22 cellular contexts compared by ENCODE assay signal in genomic region chr19:18861917-18862316, GRCh38. TPM values are rescaled to one million over a fixed set of nuclear protein-coding genes. Genes with fewer than 3 reads are reported as not detected.
"Had no signal": no experiment of that assay in that cellular context is flagged by ENCODE, and none has a peak within 500 bp of the region (broad histone marks: within the 10 kb centered on the region; RNA-seq: fewer than 3 reads in every experiment).

No MANE protein-coding gene starts in this region.

- H3K9me3 Mint-ChIP-seq: activated B cell treated with CpG ODN at 0.5 μM for 24 hours; activated CD4-positive, alpha-beta T cell treated with anti-CD3 and anti-CD28 coated beads, Interleukin-2, amount 10 ng/mL, durations not matched to agents 24 days and 14 days; activated naive CD4-positive, alpha-beta T cell treated with anti-CD3 and anti-CD28 coated beads, Interleukin-2, amount 10 ng/mL, durations not matched to agents 7 days and 5 days; activated naive CD8-positive, alpha-beta T cell treated with anti-CD3 and anti-CD28 coated beads, Interleukin-2, amount 10 ng/mL, durations not matched to agents 7 days and 5 days; activated T-cell treated with anti-CD3 and anti-CD28 coated beads, Interleukin-2, amount 50 U/mL, for 4 hours; activated T-helper 17 cell treated with anti-CD3 and anti-CD28 coated beads, Interleukin-2, amount 50 U/mL, for 72 hours; T-helper 1 cell treated with Interleukin-12 subunit alpha and Interleukin-12 subunit beta and Interleukin-4 antibody, amounts not matched to agents 30 μg/mL and 1 μg/mL, for 36 hours had no signal

- H3K27ac ChIP-seq: adrenal gland, coronary artery, Peyer's patch had no signal

- H3K4me3 ChIP-seq: adrenal gland, coronary artery, Peyer's patch had no signal

- H3K4me1 ChIP-seq: Peyer's patch had no signal

- H3K4me3 Mint-ChIP-seq: activated B cell treated with CpG ODN at 0.5 μM for 24 hours; activated CD4-positive, alpha-beta T cell treated with anti-CD3 and anti-CD28 coated beads, Interleukin-2, amount 10 ng/mL, durations not matched to agents 24 days and 14 days; activated CD8-positive, alpha-beta memory T cell treated with anti-CD3 and anti-CD28 coated beads, Interleukin-2, amount 10 ng/mL, durations not matched to agents 7 days and 5 days; activated naive CD4-positive, alpha-beta T cell treated with anti-CD3 and anti-CD28 coated beads, Interleukin-2, amount 10 ng/mL, durations not matched to agents 7 days and 5 days; activated naive CD8-positive, alpha-beta T cell treated with anti-CD3 and anti-CD28 coated beads, Interleukin-2, amount 10 ng/mL, durations not matched to agents 7 days and 5 days; activated T-cell treated with anti-CD3 and anti-CD28 coated beads, Interleukin-2, amount 50 U/mL, for 4 hours; activated T-helper 17 cell treated with anti-CD3 and anti-CD28 coated beads, Interleukin-2, amount 50 U/mL, for 72 hours; T-helper 1 cell treated with Interleukin-12 subunit alpha and Interleukin-12 subunit beta and Interleukin-4 antibody, amounts not matched to agents 30 μg/mL and 1 μg/mL, for 36 hours had no signal

- H3K9me3 ChIP-seq: adrenal gland, Peyer's patch had no signal

- DNase-seq: activated B cell treated with CpG ODN at 0.5 μM for 24 hours; activated CD4-positive, alpha-beta T cell treated with anti-CD3 and anti-CD28 coated beads for 1 hour; activated CD4-positive, alpha-beta T cell treated with anti-CD3 and anti-CD28 coated beads, Interleukin-2, amount 10 ng/mL, durations not matched to agents 24 days and 14 days; activated CD4-positive, alpha-beta T cell treated with anti-CD3 and anti-CD28 coated beads, Interleukin-2, amount 50 U/mL, for 48 hours; activated CD8-positive, alpha-beta memory T cell treated with anti-CD3 and anti-CD28 coated beads, Interleukin-2, amount 10 ng/mL, durations not matched to agents 7 days and 5 days; activated gamma-delta T cell; activated naive CD4-positive, alpha-beta T cell treated with anti-CD3 and anti-CD28 coated beads, Interleukin-2, amount 10 ng/mL, durations not matched to agents 7 days and 5 days; activated naive CD8-positive, alpha-beta T cell treated with anti-CD3 and anti-CD28 coated beads, Interleukin-2, amount 10 ng/mL, durations not matched to agents 7 days and 5 days; activated T-cell treated with anti-CD3 and anti-CD28 coated beads, Interleukin-2, amount 50 U/mL, for 4 hours; adrenal gland; Kasumi-1; NCI-H1048; NCI-H2029; NCI-H510A treated with DMSO at 0.1 percent for 48 hours; NCI-H69; OCI-M1; SHP77 treated with DMSO at 0.1 percent for 48 hours; T-helper 9 cell had no signal

- H3K4me1 Mint-ChIP-seq: activated CD4-positive, alpha-beta T cell treated with anti-CD3 and anti-CD28 coated beads, Interleukin-2, amount 10 ng/mL, durations not matched to agents 24 days and 14 days; activated naive CD4-positive, alpha-beta T cell treated with anti-CD3 and anti-CD28 coated beads, Interleukin-2, amount 10 ng/mL, durations not matched to agents 7 days and 5 days; activated naive CD8-positive, alpha-beta T cell treated with anti-CD3 and anti-CD28 coated beads, Interleukin-2, amount 10 ng/mL, durations not matched to agents 7 days and 5 days; activated T-helper 17 cell treated with anti-CD3 and anti-CD28 coated beads, Interleukin-2, amount 50 U/mL, for 72 hours had no signal

- H3K27me3 Mint-ChIP-seq: activated B cell treated with CpG ODN at 0.5 μM for 24 hours; activated CD4-positive, alpha-beta T cell treated with anti-CD3 and anti-CD28 coated beads, Interleukin-2, amount 10 ng/mL, durations not matched to agents 24 days and 14 days; activated CD8-positive, alpha-beta memory T cell treated with anti-CD3 and anti-CD28 coated beads, Interleukin-2, amount 10 ng/mL, durations not matched to agents 7 days and 5 days; activated naive CD4-positive, alpha-beta T cell treated with anti-CD3 and anti-CD28 coated beads, Interleukin-2, amount 10 ng/mL, durations not matched to agents 7 days and 5 days; activated naive CD8-positive, alpha-beta T cell treated with anti-CD3 and anti-CD28 coated beads, Interleukin-2, amount 10 ng/mL, durations not matched to agents 7 days and 5 days; activated T-helper 17 cell treated with anti-CD3 and anti-CD28 coated beads, Interleukin-2, amount 50 U/mL, for 72 hours had no signal

- H3K27me3 ChIP-seq: adrenal gland, Peyer's patch had no signal

- H3K27ac Mint-ChIP-seq: activated CD4-positive, alpha-beta T cell treated with anti-CD3 and anti-CD28 coated beads, Interleukin-2, amount 10 ng/mL, durations not matched to agents 24 days and 14 days; activated CD8-positive, alpha-beta memory T cell treated with anti-CD3 and anti-CD28 coated beads, Interleukin-2, amount 10 ng/mL, durations not matched to agents 7 days and 5 days; activated naive CD4-positive, alpha-beta T cell treated with anti-CD3 and anti-CD28 coated beads, Interleukin-2, amount 10 ng/mL, durations not matched to agents 7 days and 5 days; activated naive CD8-positive, alpha-beta T cell treated with anti-CD3 and anti-CD28 coated beads, Interleukin-2, amount 10 ng/mL, durations not matched to agents 7 days and 5 days; activated T-helper 17 cell treated with anti-CD3 and anti-CD28 coated beads, Interleukin-2, amount 50 U/mL, for 72 hours; T-helper 1 cell treated with Interleukin-12 subunit alpha and Interleukin-12 subunit beta and Interleukin-4 antibody, amounts not matched to agents 30 μg/mL and 1 μg/mL, for 36 hours had no signal

- ATAC-seq: activated T-cell treated with anti-CD3 and anti-CD28 coated beads, Interleukin-2, amount 50 U/mL, for 4 hours; activated T-helper 17 cell treated with anti-CD3 and anti-CD28 coated beads, Interleukin-2, amount 50 U/mL, for 72 hours had no signal

RNA-seq across cellular contexts. Expression of gene CERS1, which starts 34.0 kb away (rescaled TPM):
- total RNA-seq: activated B cell treated with CpG ODN at 0.5 μM for 24 hours; activated CD8-positive, alpha-beta memory T cell treated with anti-CD3 and anti-CD28 coated beads, Interleukin-2, amount 10 ng/mL, durations not matched to agents 7 days and 5 days; activated naive CD8-positive, alpha-beta T cell treated with anti-CD3 and anti-CD28 coated beads, Interleukin-2, amount 10 ng/mL, durations not matched to agents 7 days and 5 days; activated T-helper 17 cell treated with anti-CD3 and anti-CD28 coated beads, Interleukin-2, amount 50 U/mL, for 72 hours; Peyer's patch had no signal
